Comparison of ENCODE assay signal across 8 cellular contexts in genomic region chr16:66662445-66663194, GRCh38. TPM values are rescaled to one million over a fixed set of nuclear protein-coding genes. Genes with fewer than 3 reads are reported as not detected.
DNase-seq lines count a peak whose midpoint lies in the region; ATAC-seq and TF ChIP-seq lines count a peak whose summit lies in the region.

No MANE protein-coding gene starts in this region.

- H3K4me1 ChIP-seq in PC-3 (ENCODE audit: insufficient read depth, low read length): peaks cover 21% of the 10 kb centered on the region

- no TSS peak for BruUV-seq in PC-3 (replicated peaks; lab: Mats Ljungman, UMichigan)

- H3K4me2 ChIP-seq in PC-3 (ENCODE audit: low read length): no peak overlapping the region

- H3K27ac Mint-ChIP-seq in osteocyte (ENCODE audit: unreplicated experiment): peak overlapping the region; percentile 49
- H3K27ac Mint-ChIP-seq in activated naive CD4-positive, alpha-beta T cell treated with anti-CD3 and anti-CD28 coated beads for 36 hours: no peak overlapping the region

- peaks cover 19% of the 10 kb centered on the region for H3K79me2 ChIP-seq in PC-3 (ENCODE audit: low read length)

- H3K27me3 ChIP-seq in PC-3 (ENCODE audit: low read length): no peaks in the 10 kb centered on the region

- intact Hi-C loops in PC-3 (cut with micrococcal nuclease): loop anchor here (5.0 kb wide), 1 partner anchor 35 kb away; the partner anchor contains the start of gene CMTM4
- intact Hi-C loops in activated naive CD4-positive, alpha-beta T cell treated with anti-CD3 and anti-CD28 coated beads for 36 hours (cut with micrococcal nuclease): loop anchor here (5.0 kb wide), 1 partner anchor 80 kb away; no protein-coding TSS in a partner anchor

- ATAC-seq in PC-3 (peak; percentile 65), GM18520 (IDR thresholded peaks at IDR 0.05; ENCODE audit: unreplicated experiment) (no peak), HG02763 (IDR thresholded peaks at IDR 0.05; ENCODE audit: unreplicated experiment) (no peak)

- no peaks in the 10 kb centered on the region for H3K27me3 Mint-ChIP-seq in osteocyte (ENCODE audit: unreplicated experiment)
- peaks cover 3% of the 10 kb centered on the region for H3K27me3 Mint-ChIP-seq in activated naive CD4-positive, alpha-beta T cell treated with anti-CD3 and anti-CD28 coated beads for 36 hours (ENCODE audit: low read depth)

- H3K36me3 ChIP-seq in PC-3 (ENCODE audit: low read depth, low read length): no peaks in the 10 kb centered on the region

- POLR2A ChIA-PET in PC-3 (lab: Charles Lee; ENCODE audit: unreplicated experiment): no interaction called here

- no peaks in the 10 kb centered on the region for H3K36me3 Mint-ChIP-seq in osteocyte (ENCODE audit: unreplicated experiment)
- H3K36me3 Mint-ChIP-seq in activated naive CD4-positive, alpha-beta T cell treated with anti-CD3 and anti-CD28 coated beads for 36 hours (ENCODE audit: low read depth): no peaks in the 10 kb centered on the region

- H3K9me2 ChIP-seq in PC-3 (replicated peaks; ENCODE audit: low read length): no peaks in the 10 kb centered on the region

- H3F3A ChIP-seq in PC-3 (ENCODE audit: low read length, unreplicated experiment): no peaks in the 10 kb centered on the region

- DNase-seq in GM12865 (ENCODE audit: low read depth): peak; percentile 24
- DNase-seq in PC-3: peak; percentile 36
- peak; percentile 7 to 32 for DNase-seq in erythroblast (lab: John Stamatoyannopoulos, UW)
- no peak for DNase-seq in osteocyte (ENCODE audit: extremely low spot score, unreplicated experiment)
- DNase-seq in stimulated activated CD4-positive, alpha-beta T cell treated with anti-CD3 and anti-CD28 coated beads, Interleukin-1b, Interleukin-23, amount 100 ng/mL, for 48 hours: no peak
- DNase-seq in activated naive CD4-positive, alpha-beta T cell treated with anti-CD3 and anti-CD28 coated beads for 36 hours: no peak

- no peak overlapping the region for H3K4me3 Mint-ChIP-seq in osteocyte (ENCODE audit: unreplicated experiment)
- no peak overlapping the region for H3K4me3 Mint-ChIP-seq in activated naive CD4-positive, alpha-beta T cell treated with anti-CD3 and anti-CD28 coated beads for 36 hours

- TF ChIP-seq POLR2A in erythroblast (IDR thresholded peaks at IDR 0.05; ENCODE audit: low read length): no peak

- no peaks in the 10 kb centered on the region for H3K9me3 Mint-ChIP-seq in osteocyte (ENCODE audit: unreplicated experiment)
- H3K9me3 Mint-ChIP-seq in activated naive CD4-positive, alpha-beta T cell treated with anti-CD3 and anti-CD28 coated beads for 36 hours: no peaks in the 10 kb centered on the region

- no peak overlapping the region for H2AFZ ChIP-seq in PC-3 (ENCODE audit: low read length)

- H3K9me3 ChIP-seq in PC-3 (ENCODE audit: low read length): no peaks in the 10 kb centered on the region

- CTCF ChIA-PET in PC-3 (lab: Charles Lee): interaction anchor here (0.5 to 1.2 kb wide), 2 partner anchors 54 to 274 kb away, joined by 4 to 5 read pairs; no protein-coding TSS in a partner anchor
- CTCF ChIA-PET in activated naive CD4-positive, alpha-beta T cell treated with anti-CD3 and anti-CD28 coated beads for 36 hours (lab: Charles Lee): interaction anchor here (0.7 to 5.6 kb wide), 6 partner anchors 12 to 360 kb away, joined by 3 to 41 read pairs (median 4); no protein-coding TSS in a partner anchor

- H3K27ac ChIP-seq in PC-3 (ENCODE audit: low read length): no peak overlapping the region

- H3K4me1 Mint-ChIP-seq in osteocyte (ENCODE audit: unreplicated experiment): peaks cover 30% of the 10 kb centered on the region
- peaks cover 3% of the 10 kb centered on the region for H3K4me1 Mint-ChIP-seq in activated naive CD4-positive, alpha-beta T cell treated with anti-CD3 and anti-CD28 coated beads for 36 hours (ENCODE audit: low read depth)

- no peaks in the 10 kb centered on the region for H4K20me1 ChIP-seq in PC-3 (ENCODE audit: low read length)

- H3K9ac ChIP-seq in PC-3 (ENCODE audit: low read length): no peak overlapping the region

- H3K4me3 ChIP-seq in GM12865 (ENCODE audit: low read depth, low read length) (no peak overlapping the region), PC-3 (ENCODE audit: low read length) (no peak overlapping the region)

- TF ChIP-seq CTCF in GM12865 (IDR thresholded peaks at IDR 0.05; ENCODE audit: insufficient read depth, low read depth, low read length, missing control alignments): peak; percentile 28
- peak; percentile 67 for TF ChIP-seq CTCF in PC-3 (conservative IDR thresholded peaks at IDR 0.05; ENCODE audit: low read depth, low read length)
- TF ChIP-seq CTCF in osteocyte (IDR thresholded peaks at IDR 0.05): peak; percentile 66

RNA-seq across cellular contexts. Expression of gene CMTM4, which starts 33.9 kb away (rescaled TPM):
- total RNA-seq in PC-3 (2014; rRNA removed) (16.9 and 17.0 TPM in 2 replicates), osteocyte (22.8 and 24.4 TPM in 2 replicates)
- 1 to 10 TPM; 4.6 to 4.7 TPM for total RNA-seq in activated naive CD4-positive, alpha-beta T cell treated with anti-CD3 and anti-CD28 coated beads for 36 hours

RNA-seq across cellular contexts. Expression of gene CMTM3, which starts 58.1 kb away (rescaled TPM):
- total RNA-seq in PC-3 (2014; rRNA removed) (6.4 and 9.5 TPM in 2 replicates), osteocyte (96.3 and 104 TPM in 2 replicates)
- total RNA-seq in activated naive CD4-positive, alpha-beta T cell treated with anti-CD3 and anti-CD28 coated beads for 36 hours: 10 to 100 TPM; 33.7 to 35.3 TPM

Comparison
In these comparisons a context has a peak if more than half of its experiments do, and no peak if none do; other contexts are left out.
1. DNase-seq: peak in GM12865 (single experiment), PC-3 (single experiment) and erythroblast (2 of 2); none in osteocyte (single experiment), stimulated activated CD4-positive, alpha-beta T cell treated with anti-CD3 and anti-CD28 coated beads, Interleukin-1b, Interleukin-23, amount 100 ng/mL, for 48 hours (single experiment) and activated naive CD4-positive, alpha-beta T cell treated with anti-CD3 and anti-CD28 coated beads for 36 hours (single experiment).
2. Peak in every context shown above with its lines, with median percentiles within 50 percentile points of each other: CTCF ChIP-seq.